Comparison of ENCODE assay signal across 1 cellular context in genomic region chr10:124564881-124565280, GRCh38.
TF ChIP-seq lines count a peak whose summit lies in the region.

No MANE protein-coding gene starts in this region.

TF ChIP-seq in GM23338, 12 proteins besides CTCF, POLR2A, EP300 and RAD21 (continued from another document):
- TF ChIP-seq ZNF462 (CRISPR knock-in tag; IDR thresholded peaks at IDR 0.05), result no peak
- TF ChIP-seq POLR2AphosphoS5 (IDR thresholded peaks at IDR 0.05; ENCODE audit: low read depth), result no peak
- no peak for TF ChIP-seq JUNB (IDR thresholded peaks at IDR 0.05; ENCODE audit: unreplicated experiment)
- TF ChIP-seq, protein P1, sequence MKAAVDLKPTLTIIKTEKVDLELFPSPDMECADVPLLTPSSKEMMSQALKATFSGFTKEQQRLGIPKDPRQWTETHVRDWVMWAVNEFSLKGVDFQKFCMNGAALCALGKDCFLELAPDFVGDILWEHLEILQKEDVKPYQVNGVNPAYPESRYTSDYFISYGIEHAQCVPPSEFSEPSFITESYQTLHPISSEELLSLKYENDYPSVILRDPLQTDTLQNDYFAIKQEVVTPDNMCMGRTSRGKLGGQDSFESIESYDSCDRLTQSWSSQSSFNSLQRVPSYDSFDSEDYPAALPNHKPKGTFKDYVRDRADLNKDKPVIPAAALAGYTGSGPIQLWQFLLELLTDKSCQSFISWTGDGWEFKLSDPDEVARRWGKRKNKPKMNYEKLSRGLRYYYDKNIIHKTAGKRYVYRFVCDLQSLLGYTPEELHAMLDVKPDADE (IDR thresholded peaks at IDR 0.05), result no peak
